ENCODE assay signal across 7 cellular contexts in the genomic region with DNA sequence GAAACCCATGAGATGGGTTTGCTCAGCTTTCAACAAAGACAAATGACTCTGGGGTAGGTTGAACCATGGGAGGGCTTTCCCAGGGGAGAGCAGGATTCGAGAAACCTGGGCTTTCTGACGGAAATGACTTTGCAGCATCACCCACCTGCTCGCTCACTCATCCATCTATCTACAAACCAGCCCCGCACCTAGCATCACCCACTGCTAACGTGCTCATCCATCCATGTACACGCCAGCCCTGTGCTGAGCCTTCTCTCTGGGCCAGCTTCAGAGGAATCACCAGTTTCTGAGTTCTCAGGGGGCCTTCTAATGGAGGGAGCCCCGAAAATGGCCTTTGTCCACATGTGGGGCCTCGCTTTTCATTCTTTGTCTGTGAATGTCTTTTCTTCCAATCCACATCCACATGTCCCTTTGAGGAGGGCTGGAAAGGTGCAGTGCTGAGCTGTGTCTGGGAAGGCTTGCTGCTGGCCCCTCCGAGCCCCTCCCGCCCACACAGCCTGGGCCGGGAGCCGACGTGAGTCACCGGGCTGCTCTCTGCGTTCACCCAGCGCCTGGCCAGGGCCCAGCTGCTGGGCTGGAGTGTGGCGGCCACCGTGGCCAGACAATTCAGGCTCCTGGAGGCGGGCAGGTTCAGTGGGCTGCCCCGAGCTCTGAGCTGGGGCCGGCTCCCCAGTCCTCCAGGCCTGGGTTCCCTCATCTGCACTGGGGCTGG. TPM values are rescaled to one million over a fixed set of nuclear protein-coding genes. Genes with fewer than 3 reads are reported as not detected.
DNase-seq lines count a peak whose midpoint lies in the region; ATAC-seq and TF ChIP-seq lines count a peak whose summit lies in the region.

No MANE protein-coding gene starts in this region.

- CTCF ChIA-PET in T-cell (lab: Charles Lee), result no interaction called here

- no peaks in the 10 kb centered on the region for H3K9me3 ChIP-seq in upper lobe of left lung

- no peak for TF ChIP-seq EP300 in upper lobe of left lung (IDR thresholded peaks at IDR 0.05)

- TF ChIP-seq CTCF in upper lobe of left lung (IDR thresholded peaks at IDR 0.05), result no peak

- no peak overlapping the region for H3K4me3 ChIP-seq in upper lobe of left lung

- TF ChIP-seq POLR2A in upper lobe of left lung (IDR thresholded peaks at IDR 0.05), result no peak

- no peak overlapping the region for H3K4me3 Mint-ChIP-seq in activated naive CD8-positive, alpha-beta T cell treated with anti-CD3 and anti-CD28 coated beads for 36 hours
- no peak overlapping the region for H3K4me3 Mint-ChIP-seq in T-cell

- H3K36me3 Mint-ChIP-seq in activated naive CD8-positive, alpha-beta T cell treated with anti-CD3 and anti-CD28 coated beads for 36 hours, result no peaks in the 10 kb centered on the region
- no peaks in the 10 kb centered on the region for H3K36me3 Mint-ChIP-seq in T-cell

- H3K4me1 ChIP-seq in upper lobe of left lung, result peaks cover 14 to 25% (median 18%) of the 10 kb centered on the region in 4 donors

- no peaks in the 10 kb centered on the region for H3K36me3 ChIP-seq in upper lobe of left lung

- H3K27me3 ChIP-seq in upper lobe of left lung, result no peaks in the 10 kb centered on the region

- peaks cover 7% of the 10 kb centered on the region for H3K27me3 Mint-ChIP-seq in activated naive CD8-positive, alpha-beta T cell treated with anti-CD3 and anti-CD28 coated beads for 36 hours
- H3K27me3 Mint-ChIP-seq in T-cell, result peaks cover 8 to 33% of the 10 kb centered on the region in 2 donors

- POLR2A ChIA-PET in T-cell (lab: Charles Lee), result no interaction called here

- no peaks in the 10 kb centered on the region for H3K9me3 Mint-ChIP-seq in activated naive CD8-positive, alpha-beta T cell treated with anti-CD3 and anti-CD28 coated beads for 36 hours
- no peaks in the 10 kb centered on the region for H3K9me3 Mint-ChIP-seq in T-cell

- no peaks in the 10 kb centered on the region for H3K4me1 Mint-ChIP-seq in activated naive CD8-positive, alpha-beta T cell treated with anti-CD3 and anti-CD28 coated beads for 36 hours
- no peaks in the 10 kb centered on the region for H3K4me1 Mint-ChIP-seq in T-cell

- 33 to 70% methylated on average over 9 to 21 of the region's 21 CpGs for WGBS in upper lobe of left lung, 2 donors

- DNase-seq in LHCN-M2 (ENCODE audit: low read depth) (peak; percentile 77), dermis blood vessel endothelial cell (peak; percentile 78), lung microvascular endothelial cell (ENCODE audit: low read depth in 2 of 2) (peak; percentile 71 to 73), upper lobe of left lung (peak; percentile 81 to 93), T-cell (no peak)
- no peak for DNase-seq in activated naive CD8-positive, alpha-beta T cell treated with anti-CD3 and anti-CD28 coated beads for 36 hours

- peak overlapping the region in 1 of 4 donors; percentile 44 for H3K27ac ChIP-seq in upper lobe of left lung

- no peak overlapping the region for H3K27ac Mint-ChIP-seq in activated naive CD8-positive, alpha-beta T cell treated with anti-CD3 and anti-CD28 coated beads for 36 hours
- H3K27ac Mint-ChIP-seq in T-cell, result no peak overlapping the region

- ATAC-seq in upper lobe of left lung (ENCODE audit: low FRiP score in 2 of 2), result peak; percentile 87 to 94
- ATAC-seq in HG03354 (IDR thresholded peaks at IDR 0.05; ENCODE audit: poor library complexity, severe bottlenecking, unreplicated experiment), result no peak
- no peak for ATAC-seq in T-cell (replicated peaks in 1 of 4)

RNA-seq across cellular contexts. Expression of gene SORCS2, which starts 14.7 kb away (rescaled TPM):
- 0.52 and 0.90 TPM in 2 replicates for total RNA-seq in LHCN-M2 (2014; rRNA removed)
- polyA plus RNA-seq in LHCN-M2 (2012), result 1.7 TPM
- total RNA-seq in dermis blood vessel endothelial cell, result under 0.01 and 0.05 TPM in 2 replicates
- total RNA-seq in lung microvascular endothelial cell, result under 0.01 TPM in 2 replicates
- 10 to 100 TPM in 2 of 6 donors, 1 to 10 TPM in 4; 2.2 to 28.3 (median 7.2) TPM for total RNA-seq in upper lobe of left lung
- total RNA-seq in activated naive CD8-positive, alpha-beta T cell treated with anti-CD3 and anti-CD28 coated beads for 36 hours, result not detected
- total RNA-seq in T-cell, result under 1 TPM in 1 of 5 donors, not detected in 4; 0.22 TPM

Comparison
In these comparisons a context has a peak if more than half of its experiments do, and no peak if none do; other contexts are left out.
1. DNase-seq: peak in LHCN-M2 (single experiment), dermis blood vessel endothelial cell (single experiment), lung microvascular endothelial cell (2 of 2) and upper lobe of left lung (2 of 2); none in activated naive CD8-positive, alpha-beta T cell treated with anti-CD3 and anti-CD28 coated beads for 36 hours (single experiment) and T-cell (0 of 34).
2. ATAC-seq: peak in upper lobe of left lung (2 of 2); none in HG03354 (single experiment) and T-cell (0 of 4).